ENCODE assay signal across 8 cellular contexts in genomic region chr5:168947212-168947868, GRCh38.
A peak's percentile ranks its signal among the peaks of the same experiment; 100 is the strongest.
DNase-seq lines count a peak whose midpoint lies in the region; ATAC-seq, FAIRE-seq and TF ChIP-seq lines count a peak whose summit lies in the region.

No MANE protein-coding gene starts in this region.

- peak; percentile 82 for TF ChIP-seq CTCF in GM20000 (IDR thresholded peaks at IDR 0.05; ENCODE audit: extremely low read depth, missing control alignments)
- TF ChIP-seq CTCF in IMR-90 (conservative IDR thresholded peaks at IDR 0.05; ENCODE audit: low read depth, low read length), result peak; percentile 56
- peak; percentile 84 for TF ChIP-seq CTCF in VCaP (conservative IDR thresholded peaks at IDR 0.05)
- TF ChIP-seq CTCF in pancreas (IDR thresholded peaks at IDR 0.05), result peak; percentile 31 to 62 (median 48)

- in situ Hi-C loops in IMR-90 (cut with MboI; ENCODE audit: low sequenced_read_pairs), result no loop called here

- POLR2A ChIA-PET in IMR-90 (lab: Charles Lee; ENCODE audit: unreplicated experiment), result no interaction called here

- dilution Hi-C loops in IMR-90 (cut with HindIII; ENCODE audit: low sequenced_read_pairs, unreplicated experiment), result no loop called here

- no peak overlapping the region for H3K9ac ChIP-seq in IMR-90 (ENCODE audit: low read depth, low read length)

- H3K4me1 Mint-ChIP-seq in activated T-helper 17 cell treated with anti-CD3 and anti-CD28 coated beads, Interleukin-2, amount 50 U/mL, for 72 hours, result no peaks in the 10 kb centered on the region

- H3K9me3 Mint-ChIP-seq in activated T-helper 17 cell treated with anti-CD3 and anti-CD28 coated beads, Interleukin-2, amount 50 U/mL, for 72 hours, result no peaks in the 10 kb centered on the region

- H3K4me1 ChIP-seq in IMR-90 (ENCODE audit: control insufficient read depth, insufficient read depth, low read length), result no peaks in the 10 kb centered on the region
- no peaks in the 10 kb centered on the region for H3K4me1 ChIP-seq in pancreas

- no peak overlapping the region for H4K91ac ChIP-seq in IMR-90 (ENCODE audit: insufficient read depth, low read depth, low read length)

- peak overlapping the region; percentile 23; the same call in 1 of the 2 replicates for H3K27ac ChIP-seq in IMR-90 (ENCODE audit: insufficient read depth, low read length)
- no peak overlapping the region for H3K27ac ChIP-seq in VCaP
- H3K27ac ChIP-seq in pancreas, result no peak overlapping the region

- no peak overlapping the region for H3K4me3 Mint-ChIP-seq in activated T-helper 17 cell treated with anti-CD3 and anti-CD28 coated beads, Interleukin-2, amount 50 U/mL, for 72 hours

- H4K20me1 ChIP-seq in IMR-90 (ENCODE audit: insufficient read depth, low read length), result no peaks in the 10 kb centered on the region

- H3K18ac ChIP-seq in IMR-90 (ENCODE audit: low read depth, low read length), result no peak overlapping the region

- peak overlapping the region; percentile 68; the same call in 1 of the 2 replicates for H3K4me2 ChIP-seq in IMR-90 (ENCODE audit: low read depth, low read length)

- no peak overlapping the region for H2BK15ac ChIP-seq in IMR-90 (ENCODE audit: low read depth, low read length)

- no peak overlapping the region for H3K56ac ChIP-seq in IMR-90 (ENCODE audit: extremely low read depth, insufficient read depth, low read length)

- H2AK9ac ChIP-seq in IMR-90 (replicated peaks; ENCODE audit: low read depth, low read length, poor library complexity), result no peak overlapping the region

- H4K8ac ChIP-seq in IMR-90 (ENCODE audit: low read depth in 2 of 2, low read length in 2 of 2), result no peak overlapping the region

- no peaks in the 10 kb centered on the region for H3K27me3 Mint-ChIP-seq in activated T-helper 17 cell treated with anti-CD3 and anti-CD28 coated beads, Interleukin-2, amount 50 U/mL, for 72 hours

- H2BK20ac ChIP-seq in IMR-90 (ENCODE audit: low read depth, low read length), result no peak overlapping the region

- no peak overlapping the region for H2BK120ac ChIP-seq in IMR-90 (ENCODE audit: low read depth, low read length)

- DNase-seq in D341Med (ENCODE audit: low spot score) (peak; percentile 84), GM20000 (ENCODE audit: low spot score) (peak; percentile 51), IMR-90 (peak; percentile 13), fibroblast of gingiva (ENCODE audit: low read depth) (peak; percentile 26), pancreas (peak in 4 of 6 donors; percentile 50 to 64 (median 53)), DMS79 (lab: John Stamatoyannopoulos, UW) (no peak)

- H3K4ac ChIP-seq in IMR-90 (ENCODE audit: low read depth, low read length), result no peak overlapping the region

- H3K23ac ChIP-seq in IMR-90 (ENCODE audit: low read depth, low read length), result no peak overlapping the region

- no peaks in the 10 kb centered on the region for H3K36me3 Mint-ChIP-seq in activated T-helper 17 cell treated with anti-CD3 and anti-CD28 coated beads, Interleukin-2, amount 50 U/mL, for 72 hours (ENCODE audit: low read depth)

- intact Hi-C loops in IMR-90 (cut with micrococcal nuclease) (loop anchor here (1.0 kb wide), 3 partner anchors 241 to 355 kb away; no protein-coding TSS in a partner anchor), pancreas (cut with DNase I) (no loop called here)

- TF ChIP-seq POLR2A in IMR-90 (IDR thresholded peaks at IDR 0.05; ENCODE audit: low read depth, low read length), result no peak

- no TSS peak for BruUV-seq in IMR-90 (replicated peaks; lab: Mats Ljungman, UMichigan)

- H2AK5ac ChIP-seq in IMR-90 (ENCODE audit: low read depth, low read length), result no peak overlapping the region

- TF ChIP-seq RAD21 in IMR-90 (IDR thresholded peaks at IDR 0.05; ENCODE audit: low read length), result peak; percentile 35

- no peaks in the 10 kb centered on the region for H3K9me3 ChIP-seq in IMR-90 (ENCODE audit: control insufficient read depth, insufficient read depth, low read length)
- H3K9me3 ChIP-seq in pancreas, result no peaks in the 10 kb centered on the region

- no peaks in the 10 kb centered on the region for H3K9me1 ChIP-seq in IMR-90 (ENCODE audit: insufficient read depth, low read length)

- H3K4me3 ChIP-seq in IMR-90 (ENCODE audit: insufficient read depth, low read depth, low read length), result no peak overlapping the region
- no peak overlapping the region for H3K4me3 ChIP-seq in pancreas

- CTCF ChIA-PET in IMR-90 (lab: Yijun Ruan, JAX), result interaction anchor here (0.8 to 1.0 kb wide), 3 partner anchors 8 to 22 kb away, joined by 3 to 4 read pairs (median 3); no protein-coding TSS in a partner anchor

- WGBS in IMR-90 (ENCODE audit: extremely low coverage in 2 of 2, insufficient read length in 1 of 2), 2 experiments, result no CpG with 5 or more reads among the region's 5 CpGs
- 43% methylated on average over 5 of the region's 5 CpGs for WGBS in pancreas, 2 donors

- H2AFZ ChIP-seq in IMR-90 (replicated peaks; ENCODE audit: low read length, poor library complexity), result no peak overlapping the region

- H2BK5ac ChIP-seq in IMR-90 (ENCODE audit: low read depth, low read length, poor library complexity, severe bottlenecking), result no peak overlapping the region

- no peak overlapping the region for H3K14ac ChIP-seq in IMR-90 (replicated peaks; ENCODE audit: low read depth, low read length)

- H4K5ac ChIP-seq in IMR-90 (ENCODE audit: low read depth, low read length), result no peak overlapping the region

- no peaks in the 10 kb centered on the region for H3K79me1 ChIP-seq in IMR-90 (ENCODE audit: low read depth in 1 of 2, low read length in 2 of 2)

- H3K27ac Mint-ChIP-seq in activated T-helper 17 cell treated with anti-CD3 and anti-CD28 coated beads, Interleukin-2, amount 50 U/mL, for 72 hours, result no peak overlapping the region

- no peak for FAIRE-seq in pancreas (lab: Jason Lieb, UNC)

- H3K36me3 ChIP-seq in IMR-90 (ENCODE audit: control insufficient read depth, insufficient read depth, low read length) (no peaks in the 10 kb centered on the region), pancreas (no peaks in the 10 kb centered on the region)

- peak; percentile 87 for ATAC-seq in IMR-90 (ENCODE audit: low read depth)
- ATAC-seq in pancreas, result peak; percentile 40 to 81 (median 60)
- no peak for ATAC-seq in activated T-helper 17 cell treated with anti-CD3 and anti-CD28 coated beads, Interleukin-2, amount 50 U/mL, for 72 hours (replicated peaks)

- H3K27me3 ChIP-seq in IMR-90 (ENCODE audit: control insufficient read depth, insufficient read depth, low read length) (no peaks in the 10 kb centered on the region; the same call in 1 of the 2 replicates), pancreas (no peaks in the 10 kb centered on the region)

TF ChIP-seq in IMR-90, 13 proteins besides CTCF, POLR2A, EP300 and RAD21:
- no peak for TF ChIP-seq MAZ (IDR thresholded peaks at IDR 0.05; ENCODE audit: borderline replicate concordance, low read depth, low read length)
- TF ChIP-seq ELK1 (IDR thresholded peaks at IDR 0.05; ENCODE audit: borderline replicate concordance, low read depth, low read length), result no peak
- no peak for TF ChIP-seq CEBPB (IDR thresholded peaks at IDR 0.05; ENCODE audit: low read depth, low read length)
- no peak for TF ChIP-seq BHLHE40 (IDR thresholded peaks at IDR 0.05; ENCODE audit: low read depth, low read length)
- no peak for TF ChIP-seq MAFK (IDR thresholded peaks at IDR 0.05; ENCODE audit: low read depth, low read length)
- TF ChIP-seq SMC3 (IDR thresholded peaks at IDR 0.05; ENCODE audit: low read depth, low read length), result peak; percentile 43
- TF ChIP-seq RCOR1 (IDR thresholded peaks at IDR 0.05; ENCODE audit: insufficient replicate concordance, low read length), result no peak
- TF ChIP-seq MXI1 (IDR thresholded peaks at IDR 0.05; ENCODE audit: borderline replicate concordance, low read depth, low read length), result no peak
- TF ChIP-seq USF2 (IDR thresholded peaks at IDR 0.05; ENCODE audit: low read depth, low read length), result no peak
